ENCODE assay signal across 1 cellular context in genomic region chr21:15442743-15443142, GRCh38.
TF ChIP-seq lines count a peak whose summit lies in the region.

No MANE protein-coding gene starts in this region.

TF ChIP-seq in HEK293T, 16 proteins besides CTCF, POLR2A, EP300 and RAD21 (continued from another document):
- TF ChIP-seq, protein P1, sequence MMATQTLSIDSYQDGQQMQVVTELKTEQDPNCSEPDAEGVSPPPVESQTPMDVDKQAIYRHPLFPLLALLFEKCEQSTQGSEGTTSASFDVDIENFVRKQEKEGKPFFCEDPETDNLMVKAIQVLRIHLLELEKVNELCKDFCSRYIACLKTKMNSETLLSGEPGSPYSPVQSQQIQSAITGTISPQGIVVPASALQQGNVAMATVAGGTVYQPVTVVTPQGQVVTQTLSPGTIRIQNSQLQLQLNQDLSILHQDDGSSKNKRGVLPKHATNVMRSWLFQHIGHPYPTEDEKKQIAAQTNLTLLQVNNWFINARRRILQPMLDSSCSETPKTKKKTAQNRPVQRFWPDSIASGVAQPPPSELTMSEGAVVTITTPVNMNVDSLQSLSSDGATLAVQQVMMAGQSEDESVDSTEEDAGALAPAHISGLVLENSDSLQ (IDR thresholded peaks at IDR 0.05) = peak; percentile 75
